22 cellular contexts compared by ENCODE assay signal in the genomic region with DNA sequence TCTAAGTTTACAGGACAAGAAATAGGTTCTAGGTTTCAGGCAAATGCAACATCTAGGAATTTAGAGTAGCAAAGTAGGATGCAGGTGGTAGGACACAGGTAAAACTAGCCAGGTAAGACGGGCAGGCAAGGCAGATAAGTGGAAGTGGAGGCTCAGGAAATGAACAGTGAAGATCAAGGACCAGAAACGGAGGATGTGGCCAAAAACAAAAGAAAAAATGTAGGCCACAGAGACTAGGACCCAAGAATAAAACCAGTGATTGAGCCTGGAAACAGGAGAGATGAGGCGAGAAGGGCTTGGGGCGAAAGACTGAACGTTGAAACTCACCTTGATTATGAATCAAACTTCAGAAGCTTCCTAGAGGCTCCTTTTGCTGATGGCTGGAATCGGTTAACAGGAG. TPM values are rescaled to one million over a fixed set of nuclear protein-coding genes. Genes with fewer than 3 reads are reported as not detected.
A peak's percentile ranks its signal among the peaks of the same experiment; 100 is the strongest.
DNase-seq lines count a peak whose midpoint lies in the region; ATAC-seq and TF ChIP-seq lines count a peak whose summit lies in the region.
"Had no signal": no experiment of that assay in that cellular context is flagged by ENCODE, and none has a peak within 500 bp of the region (broad histone marks: within the 10 kb centered on the region; RNA-seq: fewer than 3 reads in every experiment).

No MANE protein-coding gene starts in this region.

- TF ChIP-seq CTCF in adrenal gland (IDR thresholded peaks at IDR 0.05) (no peak), chondrocyte (IDR thresholded peaks at IDR 0.05) (no peak)

- DNase-seq in T-helper 1 cell = no peak
- peak in 1 of 5 donors; percentile 17 for DNase-seq in CD8-positive, alpha-beta memory T cell
- peak; percentile 28 for DNase-seq in activated CD8-positive, alpha-beta T cell treated with anti-CD3 and anti-CD28 coated beads, Interleukin-2, amount 10 ng/mL, durations not matched to agents 7 days and 5 days
- no peak for DNase-seq in immature natural killer cell
- DNase-seq in ACHN = no peak
- no peak for DNase-seq in adrenal gland
- no peak for DNase-seq in chondrocyte (ENCODE audit: low spot score)
- DNase-seq: amygdala, BE2C, DMS153, HCEC 1CT, islet precursor cell, NCI-H226, nephron progenitor cell, transverse colon, WERI-Rb-1 had no signal

- H3K4me3 Mint-ChIP-seq in T-helper 1 cell treated with Interleukin-12 subunit alpha and Interleukin-12 subunit beta and Interleukin-4 antibody, amounts not matched to agents 30 μg/mL and 1 μg/mL, for 36 hours = peak overlapping the region; percentile 17
- peak overlapping the region in 6 of 7 donors; percentile 26 to 60 (median 44) for H3K4me3 Mint-ChIP-seq in CD8-positive, alpha-beta memory T cell
- peak overlapping the region; percentile 16 for H3K4me3 Mint-ChIP-seq in activated CD8-positive, alpha-beta T cell treated with anti-CD3 and anti-CD28 coated beads, Interleukin-2, amount 10 ng/mL, durations not matched to agents 7 days and 5 days
- H3K4me3 Mint-ChIP-seq in immature natural killer cell = peak overlapping the region in 3 of 5 donors; percentile 3 to 18 (median 9)
- H3K4me3 Mint-ChIP-seq in chondrocyte (ENCODE audit: unreplicated experiment) = no peak overlapping the region
- H3K4me3 Mint-ChIP-seq: nephron progenitor cell had no signal

- no peak overlapping the region for H3K4me3 ChIP-seq in CD8-positive, alpha-beta memory T cell (ENCODE audit: low read length)
- H3K4me3 ChIP-seq in adrenal gland = no peak overlapping the region
- H3K4me3 ChIP-seq: transverse colon had no signal

- WGBS in adrenal gland, 4 donors = 70 to 77% (median 74%) methylated on average over 6 of the region's 6 CpGs

- intact Hi-C loops in adrenal gland (cut with DNase I) = loop anchor here in 1 of 2 donors (5.0 kb wide), 1 partner anchor 510 kb away; no protein-coding TSS in a partner anchor

- peak overlapping the region; percentile 43 for H3K27ac Mint-ChIP-seq in T-helper 1 cell treated with Interleukin-12 subunit alpha and Interleukin-12 subunit beta and Interleukin-4 antibody, amounts not matched to agents 30 μg/mL and 1 μg/mL, for 36 hours
- peak overlapping the region; percentile 51 to 85 (median 70) for H3K27ac Mint-ChIP-seq in CD8-positive, alpha-beta memory T cell
- H3K27ac Mint-ChIP-seq in activated CD8-positive, alpha-beta T cell treated with anti-CD3 and anti-CD28 coated beads, Interleukin-2, amount 10 ng/mL, durations not matched to agents 7 days and 5 days = peak overlapping the region; percentile 67
- H3K27ac Mint-ChIP-seq in immature natural killer cell (peak overlapping the region; percentile 1 to 79 (median 57)), chondrocyte (ENCODE audit: unreplicated experiment) (no peak overlapping the region)
- H3K27ac Mint-ChIP-seq: nephron progenitor cell, progenitor cell of endocrine pancreas had no signal

- peak; percentile 14 for ATAC-seq in activated CD8-positive, alpha-beta T cell treated with anti-CD3 and anti-CD28 coated beads, Interleukin-2, amount 10 ng/mL, durations not matched to agents 7 days and 5 days

- H3K27me3 ChIP-seq in CD8-positive, alpha-beta memory T cell (ENCODE audit: insufficient read depth, low read length, poor library complexity, severe bottlenecking) = no peaks in the 10 kb centered on the region
- H3K27me3 ChIP-seq in adrenal gland = no peaks in the 10 kb centered on the region
- H3K27me3 ChIP-seq: BE2C, transverse colon had no signal

- in situ Hi-C loops in ACHN (cut with HindIII; ENCODE audit: low pct_ligation_motif_present, low pct_unique_long_range_greater_than_20kb, low sequenced_read_pairs) = no loop called here

- no peaks in the 10 kb centered on the region for H3K9me3 Mint-ChIP-seq in T-helper 1 cell treated with Interleukin-12 subunit alpha and Interleukin-12 subunit beta and Interleukin-4 antibody, amounts not matched to agents 30 μg/mL and 1 μg/mL, for 36 hours
- H3K9me3 Mint-ChIP-seq in CD8-positive, alpha-beta memory T cell = no peaks in the 10 kb centered on the region
- no peaks in the 10 kb centered on the region for H3K9me3 Mint-ChIP-seq in activated CD8-positive, alpha-beta T cell treated with anti-CD3 and anti-CD28 coated beads, Interleukin-2, amount 10 ng/mL, durations not matched to agents 7 days and 5 days (ENCODE audit: insufficient read depth)
- H3K9me3 Mint-ChIP-seq in immature natural killer cell = no peaks in the 10 kb centered on the region
- no peaks in the 10 kb centered on the region for H3K9me3 Mint-ChIP-seq in chondrocyte (ENCODE audit: low read depth)
- H3K9me3 Mint-ChIP-seq: nephron progenitor cell had no signal

- no peaks in the 10 kb centered on the region for H3K36me3 ChIP-seq in CD8-positive, alpha-beta memory T cell (ENCODE audit: insufficient read depth, low read length)
- H3K36me3 ChIP-seq in adrenal gland (replicated peaks in 1 of 2) = peaks cover 0 to 23% of the 10 kb centered on the region in 2 donors

- H3K9me3 ChIP-seq in CD8-positive, alpha-beta memory T cell (ENCODE audit: low read length) = no peaks in the 10 kb centered on the region
- no peaks in the 10 kb centered on the region for H3K9me3 ChIP-seq in adrenal gland (replicated peaks in 1 of 3)
- H3K9me3 ChIP-seq: BE2C, transverse colon had no signal

- CTCF ChIA-PET in CD8-positive, alpha-beta memory T cell (lab: Charles Lee) = interaction anchor here (2.3 kb wide), 1 partner anchor 18 kb away, joined by 6 read pairs; no protein-coding TSS in a partner anchor
- CTCF ChIA-PET in activated CD8-positive, alpha-beta T cell treated with anti-CD3 and anti-CD28 coated beads, Interleukin-2, amount 10 ng/mL, durations not matched to agents 7 days and 5 days (lab: Charles Lee) = interaction anchor here (0.7 to 4.1 kb wide), 7 partner anchors 10 to 681 kb away, joined by 3 to 23 read pairs (median 3); no protein-coding TSS in a partner anchor

- peaks cover 34% of the 10 kb centered on the region for H3K4me1 ChIP-seq in CD8-positive, alpha-beta memory T cell (ENCODE audit: insufficient read depth, low read length)
- peaks cover 9 to 31% of the 10 kb centered on the region in 2 donors for H3K4me1 ChIP-seq in adrenal gland (replicated peaks in 1 of 2)
- H3K4me1 ChIP-seq: BE2C had no signal

- H3K4me1 Mint-ChIP-seq in T-helper 1 cell treated with Interleukin-12 subunit alpha and Interleukin-12 subunit beta and Interleukin-4 antibody, amounts not matched to agents 30 μg/mL and 1 μg/mL, for 36 hours (ENCODE audit: low read depth) = peaks cover 30% of the 10 kb centered on the region
- peaks cover 49 to 82% (median 68%) of the 10 kb centered on the region in 3 donors for H3K4me1 Mint-ChIP-seq in CD8-positive, alpha-beta memory T cell
- peaks cover 44% of the 10 kb centered on the region for H3K4me1 Mint-ChIP-seq in activated CD8-positive, alpha-beta T cell treated with anti-CD3 and anti-CD28 coated beads, Interleukin-2, amount 10 ng/mL, durations not matched to agents 7 days and 5 days (ENCODE audit: low read depth)
- H3K4me1 Mint-ChIP-seq in immature natural killer cell (peaks cover 44 to 74% of the 10 kb centered on the region in 2 donors), chondrocyte (ENCODE audit: low read depth) (peaks cover 18% of the 10 kb centered on the region)

- H3K27ac ChIP-seq in CD8-positive, alpha-beta memory T cell (ENCODE audit: low read depth, low read length) = no peak overlapping the region
- no peak overlapping the region for H3K27ac ChIP-seq in adrenal gland
- H3K27ac ChIP-seq: 22Rv1, RWPE1, transverse colon, WERI-Rb-1 had no signal

- POLR2A ChIA-PET in CD8-positive, alpha-beta memory T cell (lab: Charles Lee) = no interaction called here
- POLR2A ChIA-PET in activated CD8-positive, alpha-beta T cell treated with anti-CD3 and anti-CD28 coated beads, Interleukin-2, amount 10 ng/mL, durations not matched to agents 7 days and 5 days (lab: Charles Lee) = no interaction called here

- no peak for TF ChIP-seq POLR2A in adrenal gland (IDR thresholded peaks at IDR 0.05)

- H3K36me3 Mint-ChIP-seq in T-helper 1 cell treated with Interleukin-12 subunit alpha and Interleukin-12 subunit beta and Interleukin-4 antibody, amounts not matched to agents 30 μg/mL and 1 μg/mL, for 36 hours (ENCODE audit: low read depth) = peaks cover 26% of the 10 kb centered on the region
- H3K36me3 Mint-ChIP-seq in CD8-positive, alpha-beta memory T cell = peaks cover 4 to 48% (median 6%) of the 10 kb centered on the region in 3 donors
- H3K36me3 Mint-ChIP-seq in activated CD8-positive, alpha-beta T cell treated with anti-CD3 and anti-CD28 coated beads, Interleukin-2, amount 10 ng/mL, durations not matched to agents 7 days and 5 days (ENCODE audit: low read depth) = peaks cover 59% of the 10 kb centered on the region
- H3K36me3 Mint-ChIP-seq in immature natural killer cell = peaks cover 9 to 23% (median 13%) of the 10 kb centered on the region in 3 donors
- peaks cover 19% of the 10 kb centered on the region for H3K36me3 Mint-ChIP-seq in chondrocyte (ENCODE audit: low read depth)

- no peaks in the 10 kb centered on the region for H3K27me3 Mint-ChIP-seq in T-helper 1 cell treated with Interleukin-12 subunit alpha and Interleukin-12 subunit beta and Interleukin-4 antibody, amounts not matched to agents 30 μg/mL and 1 μg/mL, for 36 hours (ENCODE audit: low read depth)
- H3K27me3 Mint-ChIP-seq in CD8-positive, alpha-beta memory T cell = no peaks in the 10 kb centered on the region
- no peaks in the 10 kb centered on the region for H3K27me3 Mint-ChIP-seq in activated CD8-positive, alpha-beta T cell treated with anti-CD3 and anti-CD28 coated beads, Interleukin-2, amount 10 ng/mL, durations not matched to agents 7 days and 5 days (ENCODE audit: low read depth)
- peaks cover 0 to 6% (median 0%) of the 10 kb centered on the region in 3 donors for H3K27me3 Mint-ChIP-seq in immature natural killer cell (ENCODE audit: low read depth in 3 of 3)
- no peaks in the 10 kb centered on the region for H3K27me3 Mint-ChIP-seq in chondrocyte (ENCODE audit: low read depth)
- H3K27me3 Mint-ChIP-seq: progenitor cell of endocrine pancreas had no signal

RNA-seq across cellular contexts. Expression of a gene that starts 24.0 kb away (rescaled TPM):
- not detected for total RNA-seq in CD8-positive, alpha-beta memory T cell
- not detected for polyA plus RNA-seq in CD8-positive, alpha-beta memory T cell
- total RNA-seq in activated CD8-positive, alpha-beta T cell treated with anti-CD3 and anti-CD28 coated beads, Interleukin-2, amount 10 ng/mL, durations not matched to agents 7 days and 5 days = not detected
- polyA plus RNA-seq in immature natural killer cell = not detected
- not detected for total RNA-seq in adrenal gland
- not detected for polyA plus RNA-seq in adrenal gland
- total RNA-seq in chondrocyte = not detected in 3 replicates
- total RNA-seq: lung microvascular endothelial cell, M059J, progenitor cell of endocrine pancreas, transverse colon had no signal

RNA-seq across cellular contexts. Expression of a gene that starts 44.9 kb away (rescaled TPM):
- total RNA-seq in CD8-positive, alpha-beta memory T cell = 10 to 100 TPM; 24.6 to 26.5 TPM
- 24.0 TPM for polyA plus RNA-seq in CD8-positive, alpha-beta memory T cell
- 10 to 100 TPM; 25.2 to 30.5 TPM for total RNA-seq in activated CD8-positive, alpha-beta T cell treated with anti-CD3 and anti-CD28 coated beads, Interleukin-2, amount 10 ng/mL, durations not matched to agents 7 days and 5 days
- polyA plus RNA-seq in immature natural killer cell (10 to 100 TPM in 2 of 3 donors, 1 to 10 TPM in 1; 9.6 to 33.6 (median 17.2) TPM), adrenal gland (10 to 100 TPM; 51.2 to 58.6 (median 54.1) TPM)
- total RNA-seq in adrenal gland (10 to 100 TPM; 23.6 to 63.2 (median 48.4) TPM), chondrocyte (45.1 to 54.7 TPM (median 48.9 TPM) in 3 replicates)
